Comparison of ENCODE assay signal across 2 cellular contexts in the genomic region with DNA sequence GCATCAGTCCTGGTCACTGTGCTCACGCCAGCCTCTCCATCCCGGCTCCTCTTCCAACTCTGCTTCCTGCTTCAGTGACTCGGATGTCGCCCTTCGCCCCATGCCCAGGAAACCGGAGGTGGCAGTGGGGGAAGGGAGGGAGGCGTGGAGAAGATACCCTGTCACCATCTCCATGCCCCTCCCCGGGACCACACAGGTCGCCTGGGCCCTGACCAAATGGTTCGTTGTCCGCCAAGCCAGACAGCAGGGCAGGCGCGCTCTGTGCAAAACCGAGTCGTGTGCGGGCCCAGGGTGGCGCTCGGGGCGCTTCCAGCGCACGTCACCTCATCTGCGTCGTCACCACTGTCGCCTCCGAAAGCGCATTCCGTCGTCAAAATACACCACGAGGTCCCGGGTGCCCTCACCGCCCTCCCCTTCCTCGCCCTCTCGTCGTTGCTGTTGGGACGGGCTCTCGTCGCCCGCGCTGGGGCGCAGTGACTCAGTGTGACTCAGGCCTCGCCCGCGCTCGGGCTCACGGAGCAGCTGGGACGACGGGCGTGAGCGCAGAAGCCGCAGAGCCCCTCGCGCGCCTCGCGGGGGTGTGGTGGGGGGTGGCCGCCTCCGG.
TF ChIP-seq lines count a peak whose summit lies in the region.

No MANE protein-coding gene starts in this region.

TF ChIP-seq in IMR-90, 13 proteins besides CTCF, POLR2A, EP300 and RAD21:
- no peak for TF ChIP-seq CHD1 (IDR thresholded peaks at IDR 0.05; ENCODE audit: low read depth, low read length)
- peak; percentile 64; the same call in 1 of the 2 replicates for TF ChIP-seq MAZ (IDR thresholded peaks at IDR 0.05; ENCODE audit: borderline replicate concordance, low read depth, low read length)
- no peak for TF ChIP-seq MAFK (IDR thresholded peaks at IDR 0.05; ENCODE audit: low read depth, low read length)
- 0 out of 2 replicates have a peak, but pooled peaks have one; percentile 11 for TF ChIP-seq NFE2L2 (IDR thresholded peaks at IDR 0.05; ENCODE audit: low read depth, low read length)
- TF ChIP-seq CEBPB (IDR thresholded peaks at IDR 0.05; ENCODE audit: low read depth, low read length): no peak
- peak; percentile 84 for TF ChIP-seq FOS (IDR thresholded peaks at IDR 0.05; ENCODE audit: low read depth, low read length)
- no peak for TF ChIP-seq ELK1 (IDR thresholded peaks at IDR 0.05; ENCODE audit: borderline replicate concordance, low read depth, low read length)
- no peak for TF ChIP-seq SMC3 (IDR thresholded peaks at IDR 0.05; ENCODE audit: low read depth, low read length)
- no peak for TF ChIP-seq RCOR1 (IDR thresholded peaks at IDR 0.05; ENCODE audit: insufficient replicate concordance, low read length)
- TF ChIP-seq, protein P1, sequence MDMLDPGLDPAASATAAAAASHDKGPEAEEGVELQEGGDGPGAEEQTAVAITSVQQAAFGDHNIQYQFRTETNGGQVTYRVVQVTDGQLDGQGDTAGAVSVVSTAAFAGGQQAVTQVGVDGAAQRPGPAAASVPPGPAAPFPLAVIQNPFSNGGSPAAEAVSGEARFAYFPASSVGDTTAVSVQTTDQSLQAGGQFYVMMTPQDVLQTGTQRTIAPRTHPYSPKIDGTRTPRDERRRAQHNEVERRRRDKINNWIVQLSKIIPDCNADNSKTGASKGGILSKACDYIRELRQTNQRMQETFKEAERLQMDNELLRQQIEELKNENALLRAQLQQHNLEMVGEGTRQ (IDR thresholded peaks at IDR 0.05; ENCODE audit: low read depth, low read length): no peak
- TF ChIP-seq RFX5 (IDR thresholded peaks at IDR 0.05; ENCODE audit: low read depth, low read length): no peak
- peak; percentile 27; the same call in 1 of the 2 replicates for TF ChIP-seq BHLHE40 (IDR thresholded peaks at IDR 0.05; ENCODE audit: low read depth, low read length)
- TF ChIP-seq MXI1 (IDR thresholded peaks at IDR 0.05; ENCODE audit: borderline replicate concordance, low read depth, low read length): no peak
TF ChIP-seq in IMR-90: peak in this region for 4.

TF ChIP-seq in H1, 55 proteins besides CTCF, POLR2A, EP300 and RAD21 (continues in another document):
- TF ChIP-seq E2F6 (IDR thresholded peaks at IDR 0.05): peak; percentile 98
- TF ChIP-seq ASH2L (IDR thresholded peaks at IDR 0.05; ENCODE audit: low read length): no peak
- TF ChIP-seq EGR1 (IDR thresholded peaks at IDR 0.05; ENCODE audit: borderline replicate concordance, low read depth, low read length): no peak
- TF ChIP-seq ZNF274 (IDR thresholded peaks at IDR 0.05; ENCODE audit: borderline replicate concordance, extremely low read depth, low read length): no peak
- TF ChIP-seq, protein P2, sequence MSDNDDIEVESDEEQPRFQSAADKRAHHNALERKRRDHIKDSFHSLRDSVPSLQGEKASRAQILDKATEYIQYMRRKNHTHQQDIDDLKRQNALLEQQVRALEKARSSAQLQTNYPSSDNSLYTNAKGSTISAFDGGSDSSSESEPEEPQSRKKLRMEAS (IDR thresholded peaks at IDR 0.05): peak; percentile 99
- TF ChIP-seq POU5F1 (IDR thresholded peaks at IDR 0.05; ENCODE audit: low read depth, low read length): no peak
- TF ChIP-seq, protein P3, sequence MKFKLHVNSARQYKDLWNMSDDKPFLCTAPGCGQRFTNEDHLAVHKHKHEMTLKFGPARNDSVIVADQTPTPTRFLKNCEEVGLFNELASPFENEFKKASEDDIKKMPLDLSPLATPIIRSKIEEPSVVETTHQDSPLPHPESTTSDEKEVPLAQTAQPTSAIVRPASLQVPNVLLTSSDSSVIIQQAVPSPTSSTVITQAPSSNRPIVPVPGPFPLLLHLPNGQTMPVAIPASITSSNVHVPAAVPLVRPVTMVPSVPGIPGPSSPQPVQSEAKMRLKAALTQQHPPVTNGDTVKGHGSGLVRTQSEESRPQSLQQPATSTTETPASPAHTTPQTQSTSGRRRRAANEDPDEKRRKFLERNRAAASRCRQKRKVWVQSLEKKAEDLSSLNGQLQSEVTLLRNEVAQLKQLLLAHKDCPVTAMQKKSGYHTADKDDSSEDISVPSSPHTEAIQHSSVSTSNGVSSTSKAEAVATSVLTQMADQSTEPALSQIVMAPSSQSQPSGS (IDR thresholded peaks at IDR 0.05; ENCODE audit: low read length): no peak
- no peak for TF ChIP-seq SP4 (IDR thresholded peaks at IDR 0.05; ENCODE audit: low read length)
- peak; percentile 96 for TF ChIP-seq CREB1 (IDR thresholded peaks at IDR 0.05)
- no peak; the same call in 1 of the 2 replicates for TF ChIP-seq TBP (IDR thresholded peaks at IDR 0.05; ENCODE audit: low read depth, low read length)
- TF ChIP-seq RBBP5 (IDR thresholded peaks at IDR 0.05; ENCODE audit: borderline replicate concordance, low read depth, low read length): no peak; the same call in 1 of the 2 replicates
- TF ChIP-seq CHD7 (IDR thresholded peaks at IDR 0.05; ENCODE audit: insufficient replicate concordance, low read length): no peak
- peak in 1 of 2 experiments; percentile 64; a peak in 1 of 4 replicates for TF ChIP-seq HDAC2 (IDR thresholded peaks at IDR 0.05; ENCODE audit: borderline replicate concordance in 1 of 2, low read depth in 2 of 2, low read length in 2 of 2)
- TF ChIP-seq CTBP2 (IDR thresholded peaks at IDR 0.05; ENCODE audit: borderline replicate concordance, insufficient read depth, insufficient read length, low read length): no peak
- no peak for TF ChIP-seq SUZ12 (IDR thresholded peaks at IDR 0.05; ENCODE audit: low read length)
- TF ChIP-seq CHD1 (IDR thresholded peaks at IDR 0.05; ENCODE audit: low read depth, low read length): no peak
- TF ChIP-seq CEBPB (IDR thresholded peaks at IDR 0.05; ENCODE audit: low read depth, low read length): no peak
- TF ChIP-seq JUN (IDR thresholded peaks at IDR 0.05; ENCODE audit: low read depth, low read length): no peak
- TF ChIP-seq RXRA (IDR thresholded peaks at IDR 0.05; ENCODE audit: insufficient read depth, low read depth, low read length): no peak
- no peak for TF ChIP-seq FOSL1 (IDR thresholded peaks at IDR 0.05; ENCODE audit: insufficient read depth, low read depth, low read length)
- TF ChIP-seq YY1 (IDR thresholded peaks at IDR 0.05; ENCODE audit: low read depth, low read length): no peak
- 0 out of 2 replicates have a peak, but pooled peaks have one; percentile 31 for TF ChIP-seq PHF8 (conservative IDR thresholded peaks at IDR 0.05; ENCODE audit: low read depth, low read length)
- TF ChIP-seq CHD2 (IDR thresholded peaks at IDR 0.05; ENCODE audit: low read length): no peak
- 0 out of 4 replicates have a peak, but pooled peaks of 1 of the 2 experiments have one; percentile 19 for TF ChIP-seq SIN3A (conservative IDR thresholded peaks at IDR 0.05 in 1 of 2, IDR thresholded peaks at IDR 0.05 in 1 of 2; ENCODE audit: low read depth in 1 of 2, low read length in 2 of 2)
- TF ChIP-seq TCF12 (IDR thresholded peaks at IDR 0.05; ENCODE audit: low read depth, low read length): 0 out of 2 replicates have a peak, but pooled peaks have one; percentile 15
- TF ChIP-seq NANOG (IDR thresholded peaks at IDR 0.05; ENCODE audit: insufficient read depth, low read depth, low read length, poor library complexity, severe bottlenecking): no peak
- TF ChIP-seq TEAD4 (IDR thresholded peaks at IDR 0.05; ENCODE audit: low read depth, low read length): no peak
- no peak for TF ChIP-seq NRF1 (IDR thresholded peaks at IDR 0.05; ENCODE audit: low read depth, low read length)
- no peak; the same call in 1 of the 2 replicates for TF ChIP-seq MAFK (IDR thresholded peaks at IDR 0.05; ENCODE audit: low read depth, low read length)
- no peak for TF ChIP-seq HDAC6 (IDR thresholded peaks at IDR 0.05; ENCODE audit: low read depth, low read length)
- peak; percentile 9; the same call in 1 of the 2 replicates for TF ChIP-seq JUND (IDR thresholded peaks at IDR 0.05; ENCODE audit: low read length)
- TF ChIP-seq, protein P1 (IDR thresholded peaks at IDR 0.05; ENCODE audit: low read length): no peak
- TF ChIP-seq, protein P4, sequence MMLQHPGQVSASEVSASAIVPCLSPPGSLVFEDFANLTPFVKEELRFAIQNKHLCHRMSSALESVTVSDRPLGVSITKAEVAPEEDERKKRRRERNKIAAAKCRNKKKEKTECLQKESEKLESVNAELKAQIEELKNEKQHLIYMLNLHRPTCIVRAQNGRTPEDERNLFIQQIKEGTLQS (IDR thresholded peaks at IDR 0.05; ENCODE audit: insufficient read depth, low read depth, low read length): no peak
- TF ChIP-seq TAF1 (IDR thresholded peaks at IDR 0.05; ENCODE audit: low read depth, low read length): no peak; the same call in none of the 2 replicates
- TF ChIP-seq SIRT6 (IDR thresholded peaks at IDR 0.05; ENCODE audit: low read length): no peak
- TF ChIP-seq KDM5A (IDR thresholded peaks at IDR 0.05; ENCODE audit: low read length): no peak
- TF ChIP-seq KDM4A (IDR thresholded peaks at IDR 0.05; ENCODE audit: low read depth, low read length, severe bottlenecking): peak; percentile 96
- TF ChIP-seq CBX5 (IDR thresholded peaks at IDR 0.05; ENCODE audit: low read depth, low read length): no peak
- TF ChIP-seq SRF (IDR thresholded peaks at IDR 0.05; ENCODE audit: low read depth, low read length): 0 out of 2 replicates have a peak, but pooled peaks have one; percentile 26
- no peak for TF ChIP-seq GABPA (IDR thresholded peaks at IDR 0.05; ENCODE audit: borderline replicate concordance, insufficient read depth, low read length)
- no peak for TF ChIP-seq TAF7 (optimal IDR thresholded peaks at IDR 0.05; ENCODE audit: borderline replicate concordance, low read depth, low read length)
